In the genomic region with DNA sequence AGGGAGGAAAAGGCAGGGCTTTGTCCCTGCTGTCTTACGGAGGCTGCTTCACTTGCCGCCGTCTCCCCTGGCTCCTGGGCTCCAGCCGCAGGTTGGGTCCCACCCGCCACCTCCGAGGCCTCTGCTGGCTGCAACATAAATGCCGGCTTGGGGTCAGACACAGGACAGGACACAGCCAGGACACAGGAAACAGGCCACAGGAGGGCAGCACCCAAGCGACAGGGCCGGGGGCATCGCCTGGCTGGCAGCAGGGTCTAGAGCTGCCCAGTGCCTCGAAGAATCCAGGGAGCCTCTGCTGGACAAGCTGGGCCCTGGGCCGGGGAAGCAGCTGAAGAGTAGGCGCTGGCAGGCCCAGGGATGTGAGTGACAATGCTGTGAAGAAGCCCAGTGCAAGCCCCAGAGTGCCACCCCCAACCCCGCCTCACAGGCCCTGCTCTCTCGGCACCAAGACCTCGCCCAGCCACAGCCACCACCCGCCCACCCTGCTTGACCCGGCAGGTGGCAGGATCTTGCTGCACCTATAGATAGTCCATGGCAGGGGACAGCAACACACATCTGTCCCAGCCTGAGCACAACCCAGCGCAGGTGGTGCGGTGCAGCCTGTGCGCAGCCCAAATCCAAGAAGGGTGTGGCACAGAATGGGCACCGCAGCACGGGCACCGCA, we compare ENCODE assay signal across 1 cellular context.
TF ChIP-seq lines count a peak whose summit lies in the region.

No MANE protein-coding gene starts in this region.

TF ChIP-seq in WTC11, 78 proteins besides CTCF, POLR2A, EP300 and RAD21 (continued from another document):
- TF ChIP-seq GABPB1 (CRISPR knock-in tag; IDR thresholded peaks at IDR 0.05) (no peak), FOXP1 (CRISPR knock-in tag; IDR thresholded peaks at IDR 0.05; ENCODE audit: borderline replicate concordance) (no peak), NFE2L1 (CRISPR knock-in tag; IDR thresholded peaks at IDR 0.05) (no peak), ATF1 (CRISPR knock-in tag; IDR thresholded peaks at IDR 0.05) (no peak), ZNF396 (CRISPR knock-in tag; IDR thresholded peaks at IDR 0.05; ENCODE audit: borderline replicate concordance) (no peak), ZNF416 (CRISPR knock-in tag; IDR thresholded peaks at IDR 0.05) (no peak), NR3C1 (CRISPR knock-in tag; conservative IDR thresholded peaks at IDR 0.05; ENCODE audit: low read depth) (no peak), TP53 (CRISPR knock-in tag; IDR thresholded peaks at IDR 0.05) (no peak)
- TF ChIP-seq, protein P1, sequence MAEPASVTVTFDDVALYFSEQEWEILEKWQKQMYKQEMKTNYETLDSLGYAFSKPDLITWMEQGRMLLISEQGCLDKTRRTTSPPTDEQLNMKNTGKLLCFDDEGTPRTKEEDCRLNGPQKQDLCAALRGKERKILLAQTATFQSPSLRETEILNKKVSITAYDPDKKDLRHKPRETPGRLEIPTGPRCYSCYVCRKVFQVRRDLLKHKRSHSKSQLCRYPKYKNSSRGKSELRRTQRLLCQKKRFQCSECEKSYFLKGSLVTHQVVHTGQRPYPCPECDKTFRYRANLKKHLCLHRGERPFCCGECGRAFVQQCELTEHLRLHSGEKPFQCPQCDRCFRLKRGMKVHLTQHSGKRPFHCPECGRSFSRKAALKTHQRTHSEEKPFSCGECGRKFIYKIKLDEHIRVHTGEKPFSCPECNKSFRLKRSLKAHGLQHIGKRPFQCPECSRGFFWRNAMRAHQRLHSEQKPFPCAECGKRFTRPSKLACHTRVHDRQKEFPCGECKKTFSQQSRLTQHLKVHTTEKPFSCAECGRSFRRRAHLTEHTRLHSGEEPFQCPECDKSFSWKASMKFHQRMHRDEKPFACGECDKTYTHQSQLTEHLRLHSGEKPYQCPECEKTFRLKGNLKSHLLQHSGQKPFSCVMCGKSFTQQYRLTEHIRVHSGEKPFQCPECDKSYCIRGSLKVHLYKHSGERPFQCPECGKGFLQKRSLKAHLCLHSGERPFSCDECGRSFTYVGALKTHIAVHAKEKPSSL (CRISPR knock-in tag; conservative IDR thresholded peaks at IDR 0.05), result no peak
- TF ChIP-seq, protein P2, sequence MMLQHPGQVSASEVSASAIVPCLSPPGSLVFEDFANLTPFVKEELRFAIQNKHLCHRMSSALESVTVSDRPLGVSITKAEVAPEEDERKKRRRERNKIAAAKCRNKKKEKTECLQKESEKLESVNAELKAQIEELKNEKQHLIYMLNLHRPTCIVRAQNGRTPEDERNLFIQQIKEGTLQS (CRISPR knock-in tag; conservative IDR thresholded peaks at IDR 0.05), result no peak
